ENCODE assay signal across 23 cellular contexts in genomic region chr1:245216356-245217110, GRCh38.
DNase-seq lines count a peak whose midpoint lies in the region; FAIRE-seq and TF ChIP-seq lines count a peak whose summit lies in the region.
"Had no signal": no experiment of that assay in that cellular context is flagged by ENCODE, and none has a peak within 500 bp of the region (broad histone marks: within the 10 kb centered on the region; RNA-seq: fewer than 3 reads in every experiment).

No MANE protein-coding gene starts in this region.

- H3K4me3 ChIP-seq in HUES6 (ENCODE audit: low read depth, low read length), result no peak overlapping the region
- no peak overlapping the region for H3K4me3 ChIP-seq in astrocyte (ENCODE audit: insufficient read depth, low read depth, low read length)
- H3K4me3 ChIP-seq in smooth muscle cell, result no peak overlapping the region
- H3K4me3 ChIP-seq: gastrocnemius medialis, skin epidermis had no signal

- H3K79me2 ChIP-seq in astrocyte (ENCODE audit: insufficient read depth, low read length) (no peaks in the 10 kb centered on the region), smooth muscle cell (ENCODE audit: low read depth) (peaks cover 74% of the 10 kb centered on the region)
- H3K79me2 ChIP-seq: parathyroid adenoma had no signal

- peak overlapping the region; percentile 39; the same call in 1 of the 2 replicates for H3K27ac ChIP-seq in HUES6 (ENCODE audit: low read depth, low read length)
- no peak overlapping the region for H3K27ac ChIP-seq in astrocyte (ENCODE audit: low read depth, low read length)
- peak overlapping the region; percentile 59 for H3K27ac ChIP-seq in smooth muscle cell (ENCODE audit: low read depth)
- H3K27ac ChIP-seq: gastrocnemius medialis, parathyroid adenoma had no signal

- peaks cover 29% of the 10 kb centered on the region for H3F3A ChIP-seq in smooth muscle cell (ENCODE audit: low read depth)

- no peak for FAIRE-seq in astrocyte (lab: Jason Lieb, UNC)
- FAIRE-seq: colon, D721Med, GM12892 had no signal

- H3K4me1 Mint-ChIP-seq in astrocyte (ENCODE audit: low read depth, unreplicated experiment), result peaks cover 26% of the 10 kb centered on the region

- no peaks in the 10 kb centered on the region for H3K27me3 ChIP-seq in HUES6 (ENCODE audit: control insufficient read depth, insufficient read depth, low read length)
- H3K27me3 ChIP-seq in astrocyte (ENCODE audit: insufficient read depth, low read length), result no peaks in the 10 kb centered on the region
- no peaks in the 10 kb centered on the region for H3K27me3 ChIP-seq in smooth muscle cell (ENCODE audit: low read depth)
- H3K27me3 ChIP-seq: BE2C, gastrocnemius medialis had no signal

- no peak overlapping the region for H3K4me2 ChIP-seq in astrocyte (ENCODE audit: low read length)
- H3K4me2 ChIP-seq in smooth muscle cell, result peak overlapping the region; percentile 40

- H3K4me1 ChIP-seq in HUES6 (ENCODE audit: control insufficient read depth, insufficient read depth, low read length) (peaks cover 34% of the 10 kb centered on the region), astrocyte (ENCODE audit: insufficient read depth, low read length) (no peaks in the 10 kb centered on the region), smooth muscle cell (ENCODE audit: low read depth) (peaks cover 31% of the 10 kb centered on the region)
- H3K4me1 ChIP-seq: gastrocnemius medialis, parathyroid adenoma had no signal

- H2AFZ ChIP-seq in astrocyte (ENCODE audit: low read depth, low read length), result no peak overlapping the region
- H2AFZ ChIP-seq in smooth muscle cell (ENCODE audit: low read depth), result no peak overlapping the region
- H2AFZ ChIP-seq: parathyroid adenoma had no signal

- H3K36me3 ChIP-seq in HUES6 (ENCODE audit: control insufficient read depth, insufficient read depth, low read length) (no peaks in the 10 kb centered on the region), astrocyte (ENCODE audit: insufficient read depth, low read length) (no peaks in the 10 kb centered on the region), smooth muscle cell (ENCODE audit: low read depth) (no peaks in the 10 kb centered on the region)
- H3K36me3 ChIP-seq: BE2C, gastrocnemius medialis had no signal

- 73% methylated on average over 11 of the region's 11 CpGs for WGBS in smooth muscle cell (ENCODE audit: low lambda C conversion rate)

- H4K20me1 ChIP-seq in astrocyte (ENCODE audit: insufficient read depth, low read length) (peaks cover 29% of the 10 kb centered on the region), smooth muscle cell (ENCODE audit: low read depth) (peaks cover 98% of the 10 kb centered on the region)

- DNase-seq in astrocyte (ENCODE audit: low read depth) (no peak), iPS-NIHi7 (ENCODE audit: extremely low spot score) (peak; percentile 56), smooth muscle cell (lab: John Stamatoyannopoulos, UW; ENCODE audit: unreplicated experiment) (no peak), DMS 273 treated with DMSO at 0.1 percent for 48 hours (lab: John Stamatoyannopoulos, UW) (no peak)
- DNase-seq in stimulated activated CD4-positive, alpha-beta T cell treated with anti-CD3 and anti-CD28 coated beads, Interleukin-4, amount 100 ng/mL, for 1 hour, result no peak
- no peak for DNase-seq in effector CD4-positive, alpha-beta T cell
- DNase-seq: activated CD4-positive, alpha-beta memory T cell treated with anti-CD3 and anti-CD28 coated beads for 36 hours; activated naive CD4-positive, alpha-beta T cell; anterior cingulate cortex; BE2C; gastrocnemius medialis; GF-D8; NCI-H1417 treated with DMSO at 0.1 percent for 48 hours; NCI-H446; SHP77 treated with DMSO at 0.1 percent for 48 hours; stimulated activated CD8-positive, alpha-beta memory T cell treated with anti-CD3 and anti-CD28 coated beads, Interleukin-4, amount 100 ng/mL, for 48 hours; T-helper 2 cell had no signal

- no peaks in the 10 kb centered on the region for H3K9me3 ChIP-seq in HUES6 (ENCODE audit: control insufficient read depth, insufficient read depth, low read depth, low read length)
- no peaks in the 10 kb centered on the region for H3K9me3 ChIP-seq in astrocyte (ENCODE audit: insufficient read depth, low read depth, low read length)
- H3K9me3 ChIP-seq in smooth muscle cell (replicated peaks; ENCODE audit: low read depth), result no peaks in the 10 kb centered on the region
- H3K9me3 ChIP-seq: BE2C, gastrocnemius medialis had no signal

- TF ChIP-seq CTCF in astrocyte (IDR thresholded peaks at IDR 0.05; ENCODE audit: insufficient read depth, low read depth, low read length) (no peak), smooth muscle cell (IDR thresholded peaks at IDR 0.05; ENCODE audit: borderline replicate concordance, insufficient read depth, poor library complexity, severe bottlenecking) (no peak)

- H3K27ac Mint-ChIP-seq in astrocyte (ENCODE audit: unreplicated experiment), result peak overlapping the region; percentile 15
- H3K27ac Mint-ChIP-seq: activated CD4-positive, alpha-beta memory T cell treated with anti-CD3 and anti-CD28 coated beads for 36 hours had no signal

- no peak overlapping the region for H3K4me3 Mint-ChIP-seq in astrocyte (ENCODE audit: unreplicated experiment)
- H3K4me3 Mint-ChIP-seq: activated CD4-positive, alpha-beta memory T cell treated with anti-CD3 and anti-CD28 coated beads for 36 hours had no signal

- H3K36me3 Mint-ChIP-seq in astrocyte (ENCODE audit: low read depth, unreplicated experiment), result peaks cover 9% of the 10 kb centered on the region
- H3K36me3 Mint-ChIP-seq: activated CD4-positive, alpha-beta memory T cell treated with anti-CD3 and anti-CD28 coated beads for 36 hours had no signal

- peaks cover 6% of the 10 kb centered on the region for H3K9me3 Mint-ChIP-seq in astrocyte (ENCODE audit: unreplicated experiment)
- H3K9me3 Mint-ChIP-seq: activated CD4-positive, alpha-beta memory T cell treated with anti-CD3 and anti-CD28 coated beads for 36 hours had no signal

- H3K27me3 Mint-ChIP-seq in astrocyte (ENCODE audit: low read depth, unreplicated experiment), result peaks cover 3% of the 10 kb centered on the region
- H3K27me3 Mint-ChIP-seq: activated CD4-positive, alpha-beta memory T cell treated with anti-CD3 and anti-CD28 coated beads for 36 hours had no signal

- H3K9ac ChIP-seq in HUES6 (ENCODE audit: low read length) (peak overlapping the region; percentile 34), astrocyte (ENCODE audit: low read length) (no peak overlapping the region), smooth muscle cell (ENCODE audit: low read depth) (peak overlapping the region; percentile 11)
- H3K9ac ChIP-seq: parathyroid adenoma had no signal
